23 cellular contexts compared by ENCODE assay signal in the genomic region with DNA sequence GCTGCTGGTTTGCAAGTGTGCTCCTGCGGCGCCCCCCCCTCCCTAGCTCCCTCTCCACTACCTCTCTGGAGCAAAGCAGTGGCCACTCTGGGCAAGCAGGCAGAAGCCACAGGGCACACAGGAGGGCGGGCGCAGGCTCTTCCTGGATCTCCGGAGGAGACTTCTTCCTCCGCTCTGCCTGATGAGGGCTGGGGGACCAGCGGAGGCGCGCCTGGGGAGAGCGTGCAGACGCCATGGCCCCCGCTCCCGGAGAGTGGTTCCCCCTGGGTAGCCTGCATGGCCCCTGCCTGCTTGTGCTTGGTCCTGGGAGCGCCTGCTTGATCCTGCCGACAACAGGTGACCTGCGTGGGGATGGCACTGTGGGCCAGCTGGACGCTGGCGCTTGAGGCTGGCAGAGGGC. TPM values are rescaled to one million over a fixed set of nuclear protein-coding genes. Genes with fewer than 3 reads are reported as not detected.
A peak's percentile ranks its signal among the peaks of the same experiment; 100 is the strongest.
DNase-seq lines count a peak whose midpoint lies in the region; ATAC-seq, FAIRE-seq and TF ChIP-seq lines count a peak whose summit lies in the region.
"Had no signal": no experiment of that assay in that cellular context is flagged by ENCODE, and none has a peak within 500 bp of the region (broad histone marks: within the 10 kb centered on the region; RNA-seq: fewer than 3 reads in every experiment).

No MANE protein-coding gene starts in this region.

- no peaks in the 10 kb centered on the region for H3F3A ChIP-seq in GM23338 (replicated peaks; ENCODE audit: low read depth)

- BruUV-seq in IMR-90 (replicated peaks; lab: Mats Ljungman, UMichigan) = no TSS peak

- H3K4me3 ChIP-seq in GM23338 = no peak overlapping the region
- no peak overlapping the region for H3K4me3 ChIP-seq in IMR-90 (ENCODE audit: insufficient read depth, low read depth, low read length)
- no peak overlapping the region for H3K4me3 ChIP-seq in kidney (ENCODE audit: low read length in 2 of 2)
- no peak overlapping the region for H3K4me3 ChIP-seq in spleen
- H3K4me3 ChIP-seq: A549 had no signal

- H3K9me3 Mint-ChIP-seq in GM23338 = no peaks in the 10 kb centered on the region
- no peaks in the 10 kb centered on the region for H3K9me3 Mint-ChIP-seq in activated T-cell treated with anti-CD3 and anti-CD28 coated beads, Interleukin-2, amount 50 U/mL, for 24 hours

- ATAC-seq in GM23338 (peak; percentile 91), IMR-90 (ENCODE audit: low read depth) (no peak)
- ATAC-seq: A549, HepG2 had no signal

- no peaks in the 10 kb centered on the region for H3K9me2 ChIP-seq in GM23338 (ENCODE audit: insufficient read depth)

- H3K36me3 ChIP-seq in GM23338 (ENCODE audit: insufficient read depth) = no peaks in the 10 kb centered on the region
- peaks cover 9% of the 10 kb centered on the region; the same call in 1 of the 2 replicates for H3K36me3 ChIP-seq in IMR-90 (ENCODE audit: control insufficient read depth, insufficient read depth, low read length)
- peaks cover 5 to 13% of the 10 kb centered on the region in 2 donors for H3K36me3 ChIP-seq in kidney (ENCODE audit: control insufficient read depth in 1 of 2, insufficient read depth in 2 of 2, low read length in 2 of 2)
- peaks cover 0 to 86% (median 28%) of the 10 kb centered on the region in 6 donors for H3K36me3 ChIP-seq in spleen
- H3K36me3 ChIP-seq: BE2C had no signal

- in situ Hi-C loops in IMR-90 (cut with MboI; ENCODE audit: low sequenced_read_pairs) = loop anchor here (25.0 kb wide), 1 partner anchor 296 kb away; no protein-coding TSS in a partner anchor

- H3K9ac ChIP-seq in IMR-90 (ENCODE audit: low read depth, low read length) (no peak overlapping the region), kidney (ENCODE audit: low read length in 2 of 2) (no peak overlapping the region)

- peaks cover 7% of the 10 kb centered on the region for H3K4me1 Mint-ChIP-seq in GM23338
- peaks cover 22% of the 10 kb centered on the region for H3K4me1 Mint-ChIP-seq in activated T-cell treated with anti-CD3 and anti-CD28 coated beads, Interleukin-2, amount 50 U/mL, for 24 hours (ENCODE audit: low read depth)

- no peak overlapping the region for H2BK5ac ChIP-seq in IMR-90 (ENCODE audit: low read depth, low read length, poor library complexity, severe bottlenecking)

- no peaks in the 10 kb centered on the region for H3K79me2 ChIP-seq in GM23338 (replicated peaks; ENCODE audit: insufficient read depth)

- no peak overlapping the region for H3K14ac ChIP-seq in IMR-90 (replicated peaks; ENCODE audit: low read depth, low read length)

- H2BK15ac ChIP-seq in IMR-90 (ENCODE audit: low read depth, low read length) = no peak overlapping the region

- H3K9me3 ChIP-seq in IMR-90 (ENCODE audit: control insufficient read depth, insufficient read depth, low read length) (no peaks in the 10 kb centered on the region), kidney (ENCODE audit: control insufficient read depth in 1 of 2, low read length in 2 of 2) (no peaks in the 10 kb centered on the region), spleen (no peaks in the 10 kb centered on the region)
- H3K9me3 ChIP-seq: A549, BE2C had no signal

- H2AK5ac ChIP-seq in IMR-90 (ENCODE audit: low read depth, low read length) = peak overlapping the region; percentile 27; the same call in 1 of the 2 replicates

- DNase-seq in GM23338 (ENCODE audit: low spot score) = peak; percentile 61
- DNase-seq in IMR-90 = no peak
- DNase-seq in kidney = peak; percentile 72
- peak; percentile 71 for DNase-seq in spleen
- no peak for DNase-seq in NCI-H2107 treated with DMSO at 0.1 percent for 48 hours (lab: John Stamatoyannopoulos, UW; ENCODE audit: unreplicated experiment)
- DNase-seq in NCI-H1694 treated with DMSO at 0.1 percent for 48 hours (lab: John Stamatoyannopoulos, UW) = no peak
- no peak for DNase-seq in activated T-cell treated with anti-CD3 and anti-CD28 coated beads, Interleukin-2, amount 50 U/mL, for 24 hours
- DNase-seq: BE2C; CD4-positive, CD25-positive, alpha-beta regulatory T cell; DMS153; DND-41; KBM-7; MV-4-11; NCI-H1105; NCI-H146; NCI-H2029; NCI-H446 treated with DMSO at 0.1 percent for 48 hours; NCI-H69; RPMI8226; SHP77 had no signal

- no peak overlapping the region for H3K23ac ChIP-seq in IMR-90 (ENCODE audit: low read depth, low read length)

- H3K27me3 Mint-ChIP-seq in GM23338 (ENCODE audit: insufficient read depth, low read depth, poor library complexity) = no peaks in the 10 kb centered on the region
- no peaks in the 10 kb centered on the region for H3K27me3 Mint-ChIP-seq in activated T-cell treated with anti-CD3 and anti-CD28 coated beads, Interleukin-2, amount 50 U/mL, for 24 hours
- H3K27me3 Mint-ChIP-seq: CD4-positive, CD25-positive, alpha-beta regulatory T cell had no signal

- H2BK20ac ChIP-seq in IMR-90 (ENCODE audit: low read depth, low read length) = no peak overlapping the region

- FAIRE-seq in kidney (lab: Jason Lieb, UNC) = no peak
- FAIRE-seq: A549, GM12892, HepG2 had no signal

- peaks cover 5 to 6% of the 10 kb centered on the region in 2 experiments; a peak in 3 of 4 replicates for H3K79me1 ChIP-seq in IMR-90 (ENCODE audit: low read depth in 1 of 2, low read length in 2 of 2)

- WGBS in IMR-90 (ENCODE audit: extremely low coverage in 2 of 2, insufficient read length in 1 of 2), 2 experiments = 80% methylated on average over 2 of the region's 18 CpGs; no CpG with 5 or more reads in 1 of the 2 experiments
- WGBS in spleen, 5 donors = 80 to 95% (median 88%) methylated on average over 14 to 18 of the region's 18 CpGs

- H3K27ac Mint-ChIP-seq in GM23338 = no peak overlapping the region
- H3K27ac Mint-ChIP-seq in activated T-cell treated with anti-CD3 and anti-CD28 coated beads, Interleukin-2, amount 50 U/mL, for 24 hours = no peak overlapping the region
- H3K27ac Mint-ChIP-seq: CD4-positive, CD25-positive, alpha-beta regulatory T cell had no signal

- H4K20me1 ChIP-seq in GM23338 (replicated peaks; ENCODE audit: insufficient read depth) (no peaks in the 10 kb centered on the region), IMR-90 (ENCODE audit: insufficient read depth, low read length) (no peaks in the 10 kb centered on the region)

- no peak overlapping the region for H3K56ac ChIP-seq in IMR-90 (ENCODE audit: extremely low read depth, insufficient read depth, low read length)

- H2AFZ ChIP-seq in GM23338 = no peak overlapping the region
- H2AFZ ChIP-seq in IMR-90 (replicated peaks; ENCODE audit: low read length, poor library complexity) = no peak overlapping the region

- TF ChIP-seq POLR2A in IMR-90 (IDR thresholded peaks at IDR 0.05; ENCODE audit: low read depth, low read length) (no peak), spleen (IDR thresholded peaks at IDR 0.05) (no peak)

- no peak overlapping the region for H4K5ac ChIP-seq in IMR-90 (ENCODE audit: low read depth, low read length)

- H2BK120ac ChIP-seq in IMR-90 (ENCODE audit: low read depth, low read length) = no peak overlapping the region

- no peak overlapping the region for H4K91ac ChIP-seq in IMR-90 (ENCODE audit: insufficient read depth, low read depth, low read length)

- H3K4me2 ChIP-seq in GM23338 = no peak overlapping the region
- no peak overlapping the region for H3K4me2 ChIP-seq in IMR-90 (ENCODE audit: low read depth, low read length)
- H3K4me2 ChIP-seq: A549 had no signal

- H3K4ac ChIP-seq in IMR-90 (ENCODE audit: low read depth, low read length) = no peak overlapping the region

- H3K36me3 Mint-ChIP-seq in GM23338 (ENCODE audit: low read depth) = peaks cover 15% of the 10 kb centered on the region; the same call in 2 of the 3 replicates
- H3K36me3 Mint-ChIP-seq in activated T-cell treated with anti-CD3 and anti-CD28 coated beads, Interleukin-2, amount 50 U/mL, for 24 hours (ENCODE audit: low read depth) = peaks cover 53% of the 10 kb centered on the region

- H2AK9ac ChIP-seq in IMR-90 (replicated peaks; ENCODE audit: low read depth, low read length, poor library complexity) = no peak overlapping the region

- no peak overlapping the region for H4K8ac ChIP-seq in IMR-90 (ENCODE audit: low read depth in 2 of 2, low read length in 2 of 2)

- H3K27ac ChIP-seq in GM23338 (ENCODE audit: low read depth) (no peak overlapping the region), IMR-90 (ENCODE audit: insufficient read depth, low read length) (no peak overlapping the region), kidney (ENCODE audit: low read depth in 2 of 2, low read length in 2 of 2) (no peak overlapping the region), spleen (no peak overlapping the region)
- H3K27ac ChIP-seq: A549 had no signal

- CTCF ChIA-PET in IMR-90 (lab: Yijun Ruan, JAX) = interaction anchor here (0.7 kb wide), 1 partner anchor 33 kb away, joined by 4 read pairs; no protein-coding TSS in a partner anchor

- peaks cover 5% of the 10 kb centered on the region; the same call in 1 of the 2 replicates for H3K9me1 ChIP-seq in IMR-90 (ENCODE audit: insufficient read depth, low read length)

- TF ChIP-seq CTCF in GM23338 (conservative IDR thresholded peaks at IDR 0.05; ENCODE audit: low read depth in 2 of 2) (no peak), IMR-90 (conservative IDR thresholded peaks at IDR 0.05; ENCODE audit: low read depth, low read length) (no peak), kidney (IDR thresholded peaks at IDR 0.05; ENCODE audit: borderline replicate concordance, extremely low read depth, insufficient read depth) (no peak), spleen (IDR thresholded peaks at IDR 0.05 in 8 of 11, conservative IDR thresholded peaks at IDR 0.05 in 3 of 11) (no peak)

- H3K4me3 Mint-ChIP-seq in GM23338 = no peak overlapping the region
- H3K4me3 Mint-ChIP-seq in activated T-cell treated with anti-CD3 and anti-CD28 coated beads, Interleukin-2, amount 50 U/mL, for 24 hours = no peak overlapping the region
- H3K4me3 Mint-ChIP-seq: CD4-positive, CD25-positive, alpha-beta regulatory T cell had no signal

- POLR2A ChIA-PET in IMR-90 (lab: Charles Lee; ENCODE audit: unreplicated experiment) = no interaction called here

- intact Hi-C loops in IMR-90 (cut with micrococcal nuclease) = no loop called here
- intact Hi-C loops in kidney (cut with DNase I) = no loop called here
- intact Hi-C loops in spleen (cut with DNase I; ENCODE audit: low total_unique reads) = no loop called here

- dilution Hi-C loops in IMR-90 (cut with HindIII; ENCODE audit: low sequenced_read_pairs, unreplicated experiment) = no loop called here

- peaks cover 13% of the 10 kb centered on the region; the same call in 1 of the 2 replicates for H3K4me1 ChIP-seq in GM23338 (ENCODE audit: insufficient read depth)
- H3K4me1 ChIP-seq in IMR-90 (ENCODE audit: control insufficient read depth, insufficient read depth, low read length) = peaks cover 5% of the 10 kb centered on the region
- H3K4me1 ChIP-seq in kidney (ENCODE audit: control insufficient read depth in 1 of 2, insufficient read depth in 1 of 2, low read depth in 1 of 2, low read length in 2 of 2) = no peaks in the 10 kb centered on the region
- H3K4me1 ChIP-seq in spleen = no peaks in the 10 kb centered on the region
- H3K4me1 ChIP-seq: A549, BE2C had no signal

- no peak overlapping the region for H3K18ac ChIP-seq in IMR-90 (ENCODE audit: low read depth, low read length)

- H3K27me3 ChIP-seq in GM23338 (ENCODE audit: insufficient read depth) (no peaks in the 10 kb centered on the region), IMR-90 (ENCODE audit: control insufficient read depth, insufficient read depth, low read length) (no peaks in the 10 kb centered on the region), spleen (replicated peaks in 1 of 7) (no peaks in the 10 kb centered on the region)
- H3K27me3 ChIP-seq: BE2C had no signal

- no peak for TF ChIP-seq RAD21 in IMR-90 (IDR thresholded peaks at IDR 0.05; ENCODE audit: low read length)

RNA-seq across cellular contexts. Expression of a gene that starts 29.0 kb away (rescaled TPM):
- total RNA-seq in GM23338 (2014; rRNA removed; shearing (Covaris generic)) = 9.2 and 9.5 TPM in 2 replicates
- polyA plus RNA-seq in GM23338 (2016; fragmentation: Nextera tagmentation; extraction: Ambion mirVana) (3.1 and 4.4 TPM in 2 replicates), IMR-90 (2012; rRNA removed) (15.8 and 19.5 TPM in 2 replicates), kidney (ENCODE audit: insufficient read depth, low read depth, low replicate concordance) (19.3 TPM), spleen (1 to 10 TPM; 4.6 to 9.1 (median 5.9) TPM)
- total RNA-seq in IMR-90 (2012; rRNA removed) (41.9 and 43.6 TPM in 2 replicates), kidney (21.9 TPM), spleen (10 to 100 TPM; 10.6 to 19.9 (median 13.4) TPM)
- 5.3 TPM in 2 replicates for polyA plus RNA-seq in IMR-90 (2012; cell fraction: cytosol; rRNA removed)
- 3.9 and 25.7 TPM in 2 replicates for polyA plus RNA-seq in IMR-90 (2012; cell fraction: nucleus; rRNA removed; ENCODE audit: low replicate concordance)

RNA-seq across cellular contexts. Expression of a gene that starts 29.4 kb away (rescaled TPM):
- total RNA-seq in GM23338 (2014; rRNA removed; shearing (Covaris generic)) = 95.3 and 108 TPM in 2 replicates
- polyA plus RNA-seq in GM23338 (2016; fragmentation: Nextera tagmentation; extraction: Ambion mirVana) (83.9 and 88.8 TPM in 2 replicates), IMR-90 (2012; rRNA removed) (86.1 and 92.9 TPM in 2 replicates), kidney (ENCODE audit: insufficient read depth, low read depth, low replicate concordance) (24.8 TPM), spleen (10 to 100 TPM; 23.2 to 40.5 (median 28.8) TPM)
- total RNA-seq in IMR-90 (2012; rRNA removed) (58.1 and 65.0 TPM in 2 replicates), kidney (49.1 TPM), spleen (10 to 100 TPM; 19.4 to 36.8 (median 26.6) TPM)
- 28.3 and 30.7 TPM in 2 replicates for polyA plus RNA-seq in IMR-90 (2012; cell fraction: cytosol; rRNA removed)
- 10.4 and 40.8 TPM in 2 replicates for polyA plus RNA-seq in IMR-90 (2012; cell fraction: nucleus; rRNA removed; ENCODE audit: low replicate concordance)

Comparison
In these comparisons a context has a peak if more than half of its experiments do, and no peak if none do; other contexts are left out.
1. DNase-seq: peak in GM23338 (single experiment), kidney (single experiment) and spleen (single experiment); none in IMR-90 (single experiment), NCI-H2107 treated with DMSO at 0.1 percent for 48 hours (single experiment), NCI-H1694 treated with DMSO at 0.1 percent for 48 hours (single experiment) and activated T-cell treated with anti-CD3 and anti-CD28 coated beads, Interleukin-2, amount 50 U/mL, for 24 hours (single experiment).